Comparison of ENCODE assay signal across 11 cellular contexts in genomic region chr1:116390195-116390594, GRCh38. TPM values are rescaled to one million over a fixed set of nuclear protein-coding genes. Genes with fewer than 3 reads are reported as not detected.
DNase-seq lines count a peak whose midpoint lies in the region; ATAC-seq and TF ChIP-seq lines count a peak whose summit lies in the region.
"Had no signal": no experiment of that assay in that cellular context is flagged by ENCODE, and none has a peak within 500 bp of the region (broad histone marks: within the 10 kb centered on the region; RNA-seq: fewer than 3 reads in every experiment).

No MANE protein-coding gene starts in this region.

- H3K4me3 ChIP-seq in CD4-positive, CD25-positive, alpha-beta regulatory T cell (ENCODE audit: low read depth, low read length) = no peak overlapping the region
- H3K4me3 ChIP-seq in right lobe of liver = no peak overlapping the region

- peak overlapping the region; percentile 57 for H3K27ac ChIP-seq in CD4-positive, CD25-positive, alpha-beta regulatory T cell (ENCODE audit: insufficient read depth, low read length, poor library complexity, severe bottlenecking)
- no peak overlapping the region for H3K27ac ChIP-seq in right lobe of liver

- WGBS in right lobe of liver (ENCODE audit: insufficient coverage, low coverage, low lambda C conversion rate, missing lambda C conversion rate) = 87% methylated on average over 3 of the region's 5 CpGs

- no peak overlapping the region for H3K4me3 Mint-ChIP-seq in CD4-positive, CD25-positive, alpha-beta regulatory T cell
- no peak overlapping the region for H3K4me3 Mint-ChIP-seq in activated naive CD4-positive, alpha-beta T cell treated with anti-CD3 and anti-CD28 coated beads, Interleukin-2, amount 50 U/mL, for 24 hours
- no peak overlapping the region for H3K4me3 Mint-ChIP-seq in type B pancreatic cell
- H3K4me3 Mint-ChIP-seq: WTC11 had no signal

- peak; percentile 88 to 91 for ATAC-seq in CD4-positive, CD25-positive, alpha-beta regulatory T cell (ENCODE audit: low read depth in 2 of 2)
- ATAC-seq in GM19455 (IDR thresholded peaks at IDR 0.05; ENCODE audit: unreplicated experiment) (peak; percentile 83), HG03520 (IDR thresholded peaks at IDR 0.05; ENCODE audit: unreplicated experiment) (peak; percentile 81), right lobe of liver (no peak)
- ATAC-seq: WTC11 had no signal

- TF ChIP-seq POLR2A in right lobe of liver (IDR thresholded peaks at IDR 0.05) = no peak

- peak overlapping the region in 2 of 3 donors; percentile 24 to 73 for H3K27ac Mint-ChIP-seq in CD4-positive, CD25-positive, alpha-beta regulatory T cell
- peak overlapping the region; percentile 65 for H3K27ac Mint-ChIP-seq in activated naive CD4-positive, alpha-beta T cell treated with anti-CD3 and anti-CD28 coated beads, Interleukin-2, amount 50 U/mL, for 24 hours
- H3K27ac Mint-ChIP-seq in type B pancreatic cell = no peak overlapping the region
- H3K27ac Mint-ChIP-seq: WTC11 had no signal

- H3K36me3 Mint-ChIP-seq in CD4-positive, CD25-positive, alpha-beta regulatory T cell = peaks cover 64% of the 10 kb centered on the region
- peaks cover 30% of the 10 kb centered on the region for H3K36me3 Mint-ChIP-seq in activated naive CD4-positive, alpha-beta T cell treated with anti-CD3 and anti-CD28 coated beads, Interleukin-2, amount 50 U/mL, for 24 hours
- peaks cover 57% of the 10 kb centered on the region for H3K36me3 Mint-ChIP-seq in type B pancreatic cell

- TF ChIP-seq CTCF in right lobe of liver (IDR thresholded peaks at IDR 0.05) (no peak), type B pancreatic cell (conservative IDR thresholded peaks at IDR 0.05) (no peak)

- no peaks in the 10 kb centered on the region for H3K9me3 ChIP-seq in CD4-positive, CD25-positive, alpha-beta regulatory T cell (ENCODE audit: control insufficient read depth in 2 of 2, low read length in 2 of 2)
- no peaks in the 10 kb centered on the region for H3K9me3 ChIP-seq in right lobe of liver

- peak; percentile 15 to 59 (median 31) for DNase-seq in CD4-positive, CD25-positive, alpha-beta regulatory T cell
- DNase-seq in right lobe of liver = no peak
- DNase-seq in inferior parietal cortex (ENCODE audit: extremely low spot score) = no peak
- no peak for DNase-seq in type B pancreatic cell (ENCODE audit: extremely low spot score, unreplicated experiment)
- DNase-seq in SW480 (ENCODE audit: low spot score) = no peak
- DNase-seq: AML-193, NCI-H526 treated with DMSO at 0.1 percent for 48 hours had no signal

- peaks cover 32 to 62% (median 42%) of the 10 kb centered on the region in 4 donors for H3K4me1 Mint-ChIP-seq in CD4-positive, CD25-positive, alpha-beta regulatory T cell
- peaks cover 66% of the 10 kb centered on the region for H3K4me1 Mint-ChIP-seq in activated naive CD4-positive, alpha-beta T cell treated with anti-CD3 and anti-CD28 coated beads, Interleukin-2, amount 50 U/mL, for 24 hours
- H3K4me1 Mint-ChIP-seq in type B pancreatic cell (ENCODE audit: unreplicated experiment) = no peaks in the 10 kb centered on the region
- H3K4me1 Mint-ChIP-seq: WTC11 had no signal

- H3K4me1 ChIP-seq in CD4-positive, CD25-positive, alpha-beta regulatory T cell (ENCODE audit: control insufficient read depth, insufficient read depth, low read length, poor library complexity, severe bottlenecking) = peaks cover 13% of the 10 kb centered on the region
- peaks cover 0 to 33% (median 15%) of the 10 kb centered on the region in 4 donors for H3K4me1 ChIP-seq in right lobe of liver

- H3K27me3 Mint-ChIP-seq in CD4-positive, CD25-positive, alpha-beta regulatory T cell = no peaks in the 10 kb centered on the region
- H3K27me3 Mint-ChIP-seq in activated naive CD4-positive, alpha-beta T cell treated with anti-CD3 and anti-CD28 coated beads, Interleukin-2, amount 50 U/mL, for 24 hours = no peaks in the 10 kb centered on the region
- H3K27me3 Mint-ChIP-seq in type B pancreatic cell = no peaks in the 10 kb centered on the region

- H3K36me3 ChIP-seq in CD4-positive, CD25-positive, alpha-beta regulatory T cell (ENCODE audit: control insufficient read depth, insufficient read depth, low read length) = peaks cover 97% of the 10 kb centered on the region
- H3K36me3 ChIP-seq in right lobe of liver = peaks cover 0 to 60% (median 23%) of the 10 kb centered on the region in 4 donors

- intact Hi-C loops in right lobe of liver (cut with DNase I) = no loop called here

- no peaks in the 10 kb centered on the region for H3K9me3 Mint-ChIP-seq in CD4-positive, CD25-positive, alpha-beta regulatory T cell
- H3K9me3 Mint-ChIP-seq in activated naive CD4-positive, alpha-beta T cell treated with anti-CD3 and anti-CD28 coated beads, Interleukin-2, amount 50 U/mL, for 24 hours = no peaks in the 10 kb centered on the region
- no peaks in the 10 kb centered on the region for H3K9me3 Mint-ChIP-seq in type B pancreatic cell
- H3K9me3 Mint-ChIP-seq: WTC11 had no signal

- no peaks in the 10 kb centered on the region for H3K27me3 ChIP-seq in CD4-positive, CD25-positive, alpha-beta regulatory T cell (ENCODE audit: control insufficient read depth, insufficient read depth, low read length)
- no peaks in the 10 kb centered on the region for H3K27me3 ChIP-seq in right lobe of liver

RNA-seq across cellular contexts. Expression of gene ATP1A1, which starts 17.2 kb away (rescaled TPM):
- total RNA-seq in CD4-positive, CD25-positive, alpha-beta regulatory T cell = 228 TPM
- polyA plus RNA-seq in CD4-positive, CD25-positive, alpha-beta regulatory T cell = 10 to 100 TPM; 52.4 to 63.8 (median 58.8) TPM
- 100 to 1,000 TPM in 5 of 6 experiments, 10 to 100 TPM in 1; 83.6 to 153 (median 121) TPM for total RNA-seq in right lobe of liver
- 374 and 695 TPM in 2 replicates for total RNA-seq in type B pancreatic cell (ENCODE audit: low replicate concordance)

Comparison
In these comparisons a context has a peak if more than half of its experiments do, and no peak if none do; other contexts are left out.
1. ATAC-seq: peak in CD4-positive, CD25-positive, alpha-beta regulatory T cell (2 of 2), GM19455 (single experiment) and HG03520 (single experiment); none in right lobe of liver (0 of 4).
2. DNase-seq: peak in CD4-positive, CD25-positive, alpha-beta regulatory T cell (3 of 3); none in right lobe of liver (0 of 3), inferior parietal cortex (single experiment), type B pancreatic cell (single experiment) and SW480 (single experiment).